In the genomic region with DNA sequence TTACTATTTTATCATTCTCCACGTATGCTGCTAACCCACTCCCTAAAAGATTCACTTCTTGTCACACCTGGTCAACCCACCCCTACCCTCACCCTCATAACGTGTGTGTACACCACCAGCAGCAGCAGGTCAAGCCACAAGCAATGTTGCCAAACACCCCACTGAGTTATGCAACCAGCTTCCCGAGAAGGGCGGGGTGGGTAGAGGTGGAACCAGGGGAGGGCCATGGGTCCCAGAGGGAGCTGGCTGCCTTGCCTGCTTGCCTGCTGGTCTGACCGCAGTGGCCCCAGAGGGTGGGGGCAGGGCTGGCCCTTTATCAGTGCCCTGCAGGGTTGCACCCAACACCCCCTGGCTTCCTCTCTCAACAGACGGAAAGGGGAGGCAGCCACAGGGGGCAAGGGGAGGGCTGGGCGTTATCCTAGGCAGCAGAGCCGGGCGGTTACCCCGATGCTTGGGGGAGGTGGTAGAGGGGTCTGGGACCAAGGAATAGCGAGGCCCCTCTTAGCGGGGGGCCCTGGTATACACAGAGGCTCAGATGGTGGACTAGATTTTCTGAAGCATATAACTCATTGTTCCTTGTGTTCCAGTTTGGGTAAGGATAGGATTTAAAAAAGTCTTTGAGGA, we compare ENCODE assay signal across 1 cellular context.
TF ChIP-seq lines count a peak whose summit lies in the region.

No MANE protein-coding gene starts in this region.

TF ChIP-seq in K562, 482 proteins besides CTCF, POLR2A, EP300 and RAD21 (continues in another document):
- TF ChIP-seq ZNF696 (CRISPR knock-in tag; conservative IDR thresholded peaks at IDR 0.05) = no peak
- TF ChIP-seq, protein P1, sequence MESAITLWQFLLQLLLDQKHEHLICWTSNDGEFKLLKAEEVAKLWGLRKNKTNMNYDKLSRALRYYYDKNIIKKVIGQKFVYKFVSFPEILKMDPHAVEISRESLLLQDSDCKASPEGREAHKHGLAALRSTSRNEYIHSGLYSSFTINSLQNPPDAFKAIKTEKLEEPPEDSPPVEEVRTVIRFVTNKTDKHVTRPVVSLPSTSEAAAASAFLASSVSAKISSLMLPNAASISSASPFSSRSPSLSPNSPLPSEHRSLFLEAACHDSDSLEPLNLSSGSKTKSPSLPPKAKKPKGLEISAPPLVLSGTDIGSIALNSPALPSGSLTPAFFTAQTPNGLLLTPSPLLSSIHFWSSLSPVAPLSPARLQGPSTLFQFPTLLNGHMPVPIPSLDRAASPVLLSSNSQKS (CRISPR knock-in tag; IDR thresholded peaks at IDR 0.05) = no peak
- TF ChIP-seq, protein P2, sequence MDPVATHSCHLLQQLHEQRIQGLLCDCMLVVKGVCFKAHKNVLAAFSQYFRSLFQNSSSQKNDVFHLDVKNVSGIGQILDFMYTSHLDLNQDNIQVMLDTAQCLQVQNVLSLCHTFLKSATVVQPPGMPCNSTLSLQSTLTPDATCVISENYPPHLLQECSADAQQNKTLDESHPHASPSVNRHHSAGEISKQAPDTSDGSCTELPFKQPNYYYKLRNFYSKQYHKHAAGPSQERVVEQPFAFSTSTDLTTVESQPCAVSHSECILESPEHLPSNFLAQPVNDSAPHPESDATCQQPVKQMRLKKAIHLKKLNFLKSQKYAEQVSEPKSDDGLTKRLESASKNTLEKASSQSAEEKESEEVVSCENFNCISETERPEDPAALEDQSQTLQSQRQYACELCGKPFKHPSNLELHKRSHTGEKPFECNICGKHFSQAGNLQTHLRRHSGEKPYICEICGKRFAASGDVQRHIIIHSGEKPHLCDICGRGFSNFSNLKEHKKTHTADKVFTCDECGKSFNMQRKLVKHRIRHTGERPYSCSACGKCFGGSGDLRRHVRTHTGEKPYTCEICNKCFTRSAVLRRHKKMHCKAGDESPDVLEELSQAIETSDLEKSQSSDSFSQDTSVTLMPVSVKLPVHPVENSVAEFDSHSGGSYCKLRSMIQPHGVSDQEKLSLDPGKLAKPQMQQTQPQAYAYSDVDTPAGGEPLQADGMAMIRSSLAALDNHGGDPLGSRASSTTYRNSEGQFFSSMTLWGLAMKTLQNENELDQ (CRISPR knock-in tag; IDR thresholded peaks at IDR 0.05; ENCODE audit: borderline replicate concordance) = no peak
- TF ChIP-seq CEBPB (tag; IDR thresholded peaks at IDR 0.05) = peak; percentile 100
- TF ChIP-seq, protein P3, sequence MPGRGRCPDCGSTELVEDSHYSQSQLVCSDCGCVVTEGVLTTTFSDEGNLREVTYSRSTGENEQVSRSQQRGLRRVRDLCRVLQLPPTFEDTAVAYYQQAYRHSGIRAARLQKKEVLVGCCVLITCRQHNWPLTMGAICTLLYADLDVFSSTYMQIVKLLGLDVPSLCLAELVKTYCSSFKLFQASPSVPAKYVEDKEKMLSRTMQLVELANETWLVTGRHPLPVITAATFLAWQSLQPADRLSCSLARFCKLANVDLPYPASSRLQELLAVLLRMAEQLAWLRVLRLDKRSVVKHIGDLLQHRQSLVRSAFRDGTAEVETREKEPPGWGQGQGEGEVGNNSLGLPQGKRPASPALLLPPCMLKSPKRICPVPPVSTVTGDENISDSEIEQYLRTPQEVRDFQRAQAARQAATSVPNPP (IDR thresholded peaks at IDR 0.05; ENCODE audit: borderline replicate concordance, insufficient read depth, insufficient read length) = no peak
- TF ChIP-seq, protein P4, sequence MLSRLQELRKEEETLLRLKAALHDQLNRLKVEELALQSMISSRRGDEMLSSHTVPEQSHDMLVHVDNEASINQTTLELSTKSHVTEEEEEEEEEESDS (CRISPR knock-in tag; IDR thresholded peaks at IDR 0.05) = no peak
- no peak for TF ChIP-seq ZNF124 (CRISPR knock-in tag; IDR thresholded peaks at IDR 0.05)
- no peak for TF ChIP-seq PTTG1 (tag; IDR thresholded peaks at IDR 0.05; ENCODE audit: low read depth)
- TF ChIP-seq GABPB2 (CRISPR knock-in tag; conservative IDR thresholded peaks at IDR 0.05) = no peak
- no peak for TF ChIP-seq IRF2 (CRISPR knock-in tag; IDR thresholded peaks at IDR 0.05)
- no peak for TF ChIP-seq MCM7 (IDR thresholded peaks at IDR 0.05)
- TF ChIP-seq HBP1 (CRISPR knock-in tag; IDR thresholded peaks at IDR 0.05) = peak; percentile 71; the same call in 1 of the 2 replicates
- TF ChIP-seq STAT5B (CRISPR knock-in tag; IDR thresholded peaks at IDR 0.05) = no peak
- no peak for TF ChIP-seq ZNF75A (CRISPR knock-in tag; IDR thresholded peaks at IDR 0.05)
- TF ChIP-seq, protein P5, sequence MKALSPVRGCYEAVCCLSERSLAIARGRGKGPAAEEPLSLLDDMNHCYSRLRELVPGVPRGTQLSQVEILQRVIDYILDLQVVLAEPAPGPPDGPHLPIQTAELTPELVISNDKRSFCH (CRISPR knock-in tag; IDR thresholded peaks at IDR 0.05) = no peak
- TF ChIP-seq, protein P5 (tag; IDR thresholded peaks at IDR 0.05) = peak; percentile 91
- TF ChIP-seq ZKSCAN1 (IDR thresholded peaks at IDR 0.05; ENCODE audit: low read depth, low read length) = peak; percentile 91
- TF ChIP-seq ZBTB12 (CRISPR knock-in tag; IDR thresholded peaks at IDR 0.05) = no peak
- TF ChIP-seq, protein P6, sequence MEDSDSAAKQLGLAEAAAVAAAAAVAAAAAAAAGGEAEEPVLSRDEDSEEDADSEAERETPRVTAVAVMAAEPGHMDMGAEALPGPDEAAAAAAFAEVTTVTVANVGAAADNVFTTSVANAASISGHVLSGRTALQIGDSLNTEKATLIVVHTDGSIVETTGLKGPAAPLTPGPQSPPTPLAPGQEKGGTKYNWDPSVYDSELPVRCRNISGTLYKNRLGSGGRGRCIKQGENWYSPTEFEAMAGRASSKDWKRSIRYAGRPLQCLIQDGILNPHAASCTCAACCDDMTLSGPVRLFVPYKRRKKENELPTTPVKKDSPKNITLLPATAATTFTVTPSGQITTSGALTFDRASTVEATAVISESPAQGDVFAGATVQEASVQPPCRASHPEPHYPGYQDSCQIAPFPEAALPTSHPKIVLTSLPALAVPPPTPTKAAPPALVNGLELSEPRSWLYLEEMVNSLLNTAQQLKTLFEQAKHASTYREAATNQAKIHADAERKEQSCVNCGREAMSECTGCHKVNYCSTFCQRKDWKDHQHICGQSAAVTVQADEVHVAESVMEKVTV (CRISPR knock-in tag; IDR thresholded peaks at IDR 0.05) = no peak
- no peak for TF ChIP-seq YBX1 (IDR thresholded peaks at IDR 0.05)
- peak; percentile 62 for TF ChIP-seq CBX5 (IDR thresholded peaks at IDR 0.05; ENCODE audit: borderline replicate concordance, low read depth)
- TF ChIP-seq, protein P7, sequence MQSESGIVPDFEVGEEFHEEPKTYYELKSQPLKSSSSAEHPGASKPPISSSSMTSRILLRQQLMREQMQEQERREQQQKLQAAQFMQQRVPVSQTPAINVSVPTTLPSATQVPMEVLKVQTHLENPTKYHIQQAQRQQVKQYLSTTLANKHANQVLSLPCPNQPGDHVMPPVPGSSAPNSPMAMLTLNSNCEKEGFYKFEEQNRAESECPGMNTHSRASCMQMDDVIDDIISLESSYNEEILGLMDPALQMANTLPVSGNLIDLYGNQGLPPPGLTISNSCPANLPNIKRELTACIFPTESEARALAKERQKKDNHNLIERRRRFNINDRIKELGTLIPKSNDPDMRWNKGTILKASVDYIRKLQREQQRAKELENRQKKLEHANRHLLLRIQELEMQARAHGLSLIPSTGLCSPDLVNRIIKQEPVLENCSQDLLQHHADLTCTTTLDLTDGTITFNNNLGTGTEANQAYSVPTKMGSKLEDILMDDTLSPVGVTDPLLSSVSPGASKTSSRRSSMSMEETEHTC (IDR thresholded peaks at IDR 0.05) = peak; percentile 82; the same call in 1 of the 2 replicates
- TF ChIP-seq NBN (IDR thresholded peaks at IDR 0.05; ENCODE audit: low read depth) = peak; percentile 93
- TF ChIP-seq, protein P8, sequence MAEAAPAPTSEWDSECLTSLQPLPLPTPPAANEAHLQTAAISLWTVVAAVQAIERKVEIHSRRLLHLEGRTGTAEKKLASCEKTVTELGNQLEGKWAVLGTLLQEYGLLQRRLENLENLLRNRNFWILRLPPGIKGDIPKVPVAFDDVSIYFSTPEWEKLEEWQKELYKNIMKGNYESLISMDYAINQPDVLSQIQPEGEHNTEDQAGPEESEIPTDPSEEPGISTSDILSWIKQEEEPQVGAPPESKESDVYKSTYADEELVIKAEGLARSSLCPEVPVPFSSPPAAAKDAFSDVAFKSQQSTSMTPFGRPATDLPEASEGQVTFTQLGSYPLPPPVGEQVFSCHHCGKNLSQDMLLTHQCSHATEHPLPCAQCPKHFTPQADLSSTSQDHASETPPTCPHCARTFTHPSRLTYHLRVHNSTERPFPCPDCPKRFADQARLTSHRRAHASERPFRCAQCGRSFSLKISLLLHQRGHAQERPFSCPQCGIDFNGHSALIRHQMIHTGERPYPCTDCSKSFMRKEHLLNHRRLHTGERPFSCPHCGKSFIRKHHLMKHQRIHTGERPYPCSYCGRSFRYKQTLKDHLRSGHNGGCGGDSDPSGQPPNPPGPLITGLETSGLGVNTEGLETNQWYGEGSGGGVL (CRISPR knock-in tag; IDR thresholded peaks at IDR 0.05) = no peak
- no peak for TF ChIP-seq USF1 (CRISPR knock-in tag; IDR thresholded peaks at IDR 0.05)
- TF ChIP-seq, protein P9, sequence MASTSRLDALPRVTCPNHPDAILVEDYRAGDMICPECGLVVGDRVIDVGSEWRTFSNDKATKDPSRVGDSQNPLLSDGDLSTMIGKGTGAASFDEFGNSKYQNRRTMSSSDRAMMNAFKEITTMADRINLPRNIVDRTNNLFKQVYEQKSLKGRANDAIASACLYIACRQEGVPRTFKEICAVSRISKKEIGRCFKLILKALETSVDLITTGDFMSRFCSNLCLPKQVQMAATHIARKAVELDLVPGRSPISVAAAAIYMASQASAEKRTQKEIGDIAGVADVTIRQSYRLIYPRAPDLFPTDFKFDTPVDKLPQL (IDR thresholded peaks at IDR 0.05; ENCODE audit: extremely low read depth, insufficient read length) = no peak
- no peak for TF ChIP-seq ZNF436 (CRISPR knock-in tag; IDR thresholded peaks at IDR 0.05)
- TF ChIP-seq MEF2D (tag; conservative IDR thresholded peaks at IDR 0.05; ENCODE audit: low read depth) = peak; percentile 75
- TF ChIP-seq RAD51 (IDR thresholded peaks at IDR 0.05; ENCODE audit: borderline replicate concordance, low read depth) = peak; percentile 47; the same call in 1 of the 2 replicates
- TF ChIP-seq, protein P10, sequence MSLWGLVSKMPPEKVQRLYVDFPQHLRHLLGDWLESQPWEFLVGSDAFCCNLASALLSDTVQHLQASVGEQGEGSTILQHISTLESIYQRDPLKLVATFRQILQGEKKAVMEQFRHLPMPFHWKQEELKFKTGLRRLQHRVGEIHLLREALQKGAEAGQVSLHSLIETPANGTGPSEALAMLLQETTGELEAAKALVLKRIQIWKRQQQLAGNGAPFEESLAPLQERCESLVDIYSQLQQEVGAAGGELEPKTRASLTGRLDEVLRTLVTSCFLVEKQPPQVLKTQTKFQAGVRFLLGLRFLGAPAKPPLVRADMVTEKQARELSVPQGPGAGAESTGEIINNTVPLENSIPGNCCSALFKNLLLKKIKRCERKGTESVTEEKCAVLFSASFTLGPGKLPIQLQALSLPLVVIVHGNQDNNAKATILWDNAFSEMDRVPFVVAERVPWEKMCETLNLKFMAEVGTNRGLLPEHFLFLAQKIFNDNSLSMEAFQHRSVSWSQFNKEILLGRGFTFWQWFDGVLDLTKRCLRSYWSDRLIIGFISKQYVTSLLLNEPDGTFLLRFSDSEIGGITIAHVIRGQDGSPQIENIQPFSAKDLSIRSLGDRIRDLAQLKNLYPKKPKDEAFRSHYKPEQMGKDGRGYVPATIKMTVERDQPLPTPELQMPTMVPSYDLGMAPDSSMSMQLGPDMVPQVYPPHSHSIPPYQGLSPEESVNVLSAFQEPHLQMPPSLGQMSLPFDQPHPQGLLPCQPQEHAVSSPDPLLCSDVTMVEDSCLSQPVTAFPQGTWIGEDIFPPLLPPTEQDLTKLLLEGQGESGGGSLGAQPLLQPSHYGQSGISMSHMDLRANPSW (CRISPR knock-in tag; IDR thresholded peaks at IDR 0.05) = no peak
- TF ChIP-seq, protein P11, sequence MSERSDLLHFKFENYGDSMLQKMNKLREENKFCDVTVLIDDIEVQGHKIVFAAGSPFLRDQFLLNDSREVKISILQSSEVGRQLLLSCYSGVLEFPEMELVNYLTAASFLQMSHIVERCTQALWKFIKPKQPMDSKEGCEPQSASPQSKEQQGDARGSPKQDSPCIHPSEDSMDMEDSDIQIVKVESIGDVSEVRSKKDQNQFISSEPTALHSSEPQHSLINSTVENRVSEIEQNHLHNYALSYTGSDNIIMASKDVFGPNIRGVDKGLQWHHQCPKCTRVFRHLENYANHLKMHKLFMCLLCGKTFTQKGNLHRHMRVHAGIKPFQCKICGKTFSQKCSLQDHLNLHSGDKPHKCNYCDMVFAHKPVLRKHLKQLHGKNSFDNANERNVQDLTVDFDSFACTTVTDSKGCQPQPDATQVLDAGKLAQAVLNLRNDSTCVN (CRISPR knock-in tag; IDR thresholded peaks at IDR 0.05) = no peak
- TF ChIP-seq BRD9 (IDR thresholded peaks at IDR 0.05; ENCODE audit: low read depth, partially characterized antibody) = peak; percentile 90
- peak; percentile 68; the same call in 1 of the 2 replicates for TF ChIP-seq BCL6 (CRISPR knock-in tag; IDR thresholded peaks at IDR 0.05)
